ENCODE assay signal across 1 cellular context in the genomic region with DNA sequence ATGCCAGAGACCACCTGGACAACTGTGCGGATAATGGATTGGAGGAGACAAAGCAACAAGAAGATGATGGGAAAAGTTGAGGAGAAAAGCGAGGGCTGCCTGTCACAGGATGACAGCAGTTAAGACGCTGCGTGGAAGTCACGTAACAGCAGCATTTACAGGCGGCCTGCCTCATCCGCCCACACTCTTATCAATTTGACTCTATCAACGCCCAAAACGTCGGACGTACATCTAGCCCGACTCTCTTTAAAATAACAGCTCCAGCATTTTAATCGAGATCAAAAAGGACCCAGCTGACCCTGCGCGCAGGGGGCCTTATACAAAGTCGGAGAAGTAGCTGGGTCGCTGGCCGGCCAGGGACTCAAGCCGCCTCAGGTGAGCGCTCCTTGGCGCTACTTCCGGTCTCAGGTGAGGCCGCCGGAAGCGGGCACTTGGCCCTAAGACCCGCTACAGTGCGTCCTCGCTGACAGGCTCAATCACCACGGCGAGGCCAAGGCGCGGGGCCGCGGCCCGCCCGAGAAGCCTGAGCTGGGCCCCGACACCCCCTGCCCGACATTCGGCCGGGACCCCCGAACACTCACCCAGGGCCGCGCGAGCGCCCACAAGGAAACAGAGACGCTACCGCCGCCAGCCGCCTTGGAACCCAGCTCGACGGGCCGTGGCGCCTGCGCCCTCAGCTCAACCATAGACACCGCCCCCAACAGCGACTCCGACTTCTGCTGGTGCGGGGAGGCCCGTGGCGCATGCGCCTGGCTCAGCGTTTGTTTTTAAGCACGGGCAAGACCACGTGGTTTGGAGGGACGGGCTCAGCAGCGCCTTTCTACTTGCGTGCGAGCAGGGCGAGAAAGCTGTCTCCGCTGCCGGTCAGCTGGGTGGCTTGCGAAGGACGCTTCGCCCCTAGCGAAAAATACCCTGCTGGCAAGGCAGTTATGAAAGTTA.
TF ChIP-seq lines count a peak whose summit lies in the region.

A gene (minus strand): TSS at position 741 of the 939 bp plus-strand sequence.

TF ChIP-seq in HEK293, 187 proteins besides CTCF, POLR2A, EP300 and RAD21 (continued from another document):
- TF ChIP-seq EGR2 (tag by site-specific recombination; IDR thresholded peaks at IDR 0.05; ENCODE audit: low read depth), result no peak; the same call in 1 of the 2 replicates
- TF ChIP-seq, protein P1, sequence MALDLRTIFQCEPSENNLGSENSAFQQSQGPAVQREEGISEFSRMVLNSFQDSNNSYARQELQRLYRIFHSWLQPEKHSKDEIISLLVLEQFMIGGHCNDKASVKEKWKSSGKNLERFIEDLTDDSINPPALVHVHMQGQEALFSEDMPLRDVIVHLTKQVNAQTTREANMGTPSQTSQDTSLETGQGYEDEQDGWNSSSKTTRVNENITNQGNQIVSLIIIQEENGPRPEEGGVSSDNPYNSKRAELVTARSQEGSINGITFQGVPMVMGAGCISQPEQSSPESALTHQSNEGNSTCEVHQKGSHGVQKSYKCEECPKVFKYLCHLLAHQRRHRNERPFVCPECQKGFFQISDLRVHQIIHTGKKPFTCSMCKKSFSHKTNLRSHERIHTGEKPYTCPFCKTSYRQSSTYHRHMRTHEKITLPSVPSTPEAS (tag by site-specific recombination; IDR thresholded peaks at IDR 0.05), result no peak
- TF ChIP-seq ZNF138 (tag by site-specific recombination; IDR thresholded peaks at IDR 0.05; ENCODE audit: borderline replicate concordance), result no peak
- TF ChIP-seq ZSCAN23 (tag by site-specific recombination; IDR thresholded peaks at IDR 0.05), result no peak
- TF ChIP-seq, protein P2, sequence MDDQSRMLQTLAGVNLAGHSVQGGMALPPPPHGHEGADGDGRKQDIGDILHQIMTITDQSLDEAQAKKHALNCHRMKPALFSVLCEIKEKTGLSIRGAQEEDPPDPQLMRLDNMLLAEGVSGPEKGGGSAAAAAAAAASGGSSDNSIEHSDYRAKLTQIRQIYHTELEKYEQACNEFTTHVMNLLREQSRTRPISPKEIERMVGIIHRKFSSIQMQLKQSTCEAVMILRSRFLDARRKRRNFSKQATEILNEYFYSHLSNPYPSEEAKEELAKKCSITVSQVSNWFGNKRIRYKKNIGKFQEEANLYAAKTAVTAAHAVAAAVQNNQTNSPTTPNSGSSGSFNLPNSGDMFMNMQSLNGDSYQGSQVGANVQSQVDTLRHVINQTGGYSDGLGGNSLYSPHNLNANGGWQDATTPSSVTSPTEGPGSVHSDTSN (CRISPR knock-in tag; IDR thresholded peaks at IDR 0.05), result peak; percentile 43; the same call in 1 of the 2 replicates
- TF ChIP-seq, protein P3, sequence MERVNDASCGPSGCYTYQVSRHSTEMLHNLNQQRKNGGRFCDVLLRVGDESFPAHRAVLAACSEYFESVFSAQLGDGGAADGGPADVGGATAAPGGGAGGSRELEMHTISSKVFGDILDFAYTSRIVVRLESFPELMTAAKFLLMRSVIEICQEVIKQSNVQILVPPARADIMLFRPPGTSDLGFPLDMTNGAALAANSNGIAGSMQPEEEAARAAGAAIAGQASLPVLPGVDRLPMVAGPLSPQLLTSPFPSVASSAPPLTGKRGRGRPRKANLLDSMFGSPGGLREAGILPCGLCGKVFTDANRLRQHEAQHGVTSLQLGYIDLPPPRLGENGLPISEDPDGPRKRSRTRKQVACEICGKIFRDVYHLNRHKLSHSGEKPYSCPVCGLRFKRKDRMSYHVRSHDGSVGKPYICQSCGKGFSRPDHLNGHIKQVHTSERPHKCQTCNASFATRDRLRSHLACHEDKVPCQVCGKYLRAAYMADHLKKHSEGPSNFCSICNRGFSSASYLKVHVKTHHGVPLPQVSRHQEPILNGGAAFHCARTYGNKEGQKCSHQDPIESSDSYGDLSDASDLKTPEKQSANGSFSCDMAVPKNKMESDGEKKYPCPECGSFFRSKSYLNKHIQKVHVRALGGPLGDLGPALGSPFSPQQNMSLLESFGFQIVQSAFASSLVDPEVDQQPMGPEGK (tag by site-specific recombination; IDR thresholded peaks at IDR 0.05), result peak; percentile 48; the same call in 1 of the 2 replicates
- no peak for TF ChIP-seq ZFP3 (tag by site-specific recombination; IDR thresholded peaks at IDR 0.05; ENCODE audit: low read depth)
- TF ChIP-seq SP7 (tag by site-specific recombination; IDR thresholded peaks at IDR 0.05), result peak; percentile 63; the same call in 1 of the 2 replicates
- no peak for TF ChIP-seq ZNF530 (tag by site-specific recombination; IDR thresholded peaks at IDR 0.05; ENCODE audit: low read depth)
- 0 out of 2 replicates have a peak, but pooled peaks have one; percentile 33 for TF ChIP-seq ZSCAN30 (tag by site-specific recombination; IDR thresholded peaks at IDR 0.05)
TF ChIP-seq in HEK293: peak in this region for 39.
